8 cellular contexts compared by ENCODE assay signal in genomic region chr12:109927622-109928021, GRCh38. TPM values are rescaled to one million over a fixed set of nuclear protein-coding genes. Genes with fewer than 3 reads are reported as not detected.
DNase-seq lines count a peak whose midpoint lies in the region; ATAC-seq and TF ChIP-seq lines count a peak whose summit lies in the region.

No MANE protein-coding gene starts in this region.

- H3K36me3 ChIP-seq in smooth muscle cell (ENCODE audit: low read depth), result no peaks in the 10 kb centered on the region

- no peaks in the 10 kb centered on the region for H3K9me3 ChIP-seq in smooth muscle cell (replicated peaks; ENCODE audit: low read depth)

- H3K27me3 ChIP-seq in smooth muscle cell (ENCODE audit: low read depth), result no peaks in the 10 kb centered on the region

- no peak overlapping the region for H3K9ac ChIP-seq in smooth muscle cell (ENCODE audit: low read depth)

- H3K79me2 ChIP-seq in smooth muscle cell (ENCODE audit: low read depth), result no peaks in the 10 kb centered on the region

- no peaks in the 10 kb centered on the region for H4K20me1 ChIP-seq in smooth muscle cell (ENCODE audit: low read depth)

- WGBS in smooth muscle cell (ENCODE audit: low lambda C conversion rate), result 67% methylated on average over 8 of the region's 8 CpGs

- H3F3A ChIP-seq in smooth muscle cell (ENCODE audit: low read depth), result no peaks in the 10 kb centered on the region

- no peak overlapping the region for H3K4me3 ChIP-seq in fibroblast of mammary gland (ENCODE audit: control insufficient read depth, low read depth, low read length)
- no peak overlapping the region for H3K4me3 ChIP-seq in smooth muscle cell

- H3K27ac ChIP-seq in smooth muscle cell (ENCODE audit: low read depth), result no peak overlapping the region

- H3K4me1 ChIP-seq in smooth muscle cell (ENCODE audit: low read depth), result no peaks in the 10 kb centered on the region

- ATAC-seq in GM21447 (IDR thresholded peaks at IDR 0.05; ENCODE audit: unreplicated experiment) (no peak), GM19324 (IDR thresholded peaks at IDR 0.05; ENCODE audit: low FRiP score, unreplicated experiment) (no peak)

- DNase-seq in NCI-H2196 (lab: John Stamatoyannopoulos, UW; ENCODE audit: unreplicated experiment) (peak; percentile 25), NCI-H2196 treated with DMSO at 0.1 percent for 48 hours (lab: John Stamatoyannopoulos, UW; ENCODE audit: unreplicated experiment) (no peak), NCI-H1105 treated with DMSO at 0.1 percent for 48 hours (lab: John Stamatoyannopoulos, UW) (peak; percentile 30), activated T-cell treated with anti-CD3 and anti-CD28 coated beads for 24 hours (ENCODE audit: low read depth) (peak; percentile 11), fibroblast of mammary gland (ENCODE audit: low read depth) (peak; percentile 53), smooth muscle cell (lab: John Stamatoyannopoulos, UW; ENCODE audit: unreplicated experiment) (no peak)

- peak; percentile 86 for TF ChIP-seq CTCF in fibroblast of mammary gland (conservative IDR thresholded peaks at IDR 0.05; ENCODE audit: control insufficient read depth, insufficient read depth, low read depth, low read length)
- TF ChIP-seq CTCF in smooth muscle cell (IDR thresholded peaks at IDR 0.05; ENCODE audit: borderline replicate concordance, insufficient read depth, poor library complexity, severe bottlenecking), result peak; percentile 56

- no peak overlapping the region for H3K4me2 ChIP-seq in smooth muscle cell

- no peak overlapping the region for H2AFZ ChIP-seq in smooth muscle cell (ENCODE audit: low read depth)

RNA-seq across cellular contexts. Expression of gene TCHP, which starts 27.5 kb away (rescaled TPM):
- 4.2 and 6.6 TPM in 2 replicates for total RNA-seq in smooth muscle cell
- 7.7 and 7.8 TPM in 2 replicates for polyA plus RNA-seq in smooth muscle cell

RNA-seq across cellular contexts. Expression of gene GLTP, which starts 47.3 kb away (rescaled TPM):
- total RNA-seq in smooth muscle cell, result 46.9 and 63.5 TPM in 2 replicates
- polyA plus RNA-seq in smooth muscle cell, result 38.1 and 43.4 TPM in 2 replicates

Comparison
In these comparisons a context has a peak if more than half of its experiments do, and no peak if none do; other contexts are left out.
1. DNase-seq: peak in NCI-H2196 (single experiment), NCI-H1105 treated with DMSO at 0.1 percent for 48 hours (single experiment), activated T-cell treated with anti-CD3 and anti-CD28 coated beads for 24 hours (single experiment) and fibroblast of mammary gland (single experiment); none in NCI-H2196 treated with DMSO at 0.1 percent for 48 hours (single experiment) and smooth muscle cell (single experiment).